ENCODE assay signal across 16 cellular contexts in the genomic region with DNA sequence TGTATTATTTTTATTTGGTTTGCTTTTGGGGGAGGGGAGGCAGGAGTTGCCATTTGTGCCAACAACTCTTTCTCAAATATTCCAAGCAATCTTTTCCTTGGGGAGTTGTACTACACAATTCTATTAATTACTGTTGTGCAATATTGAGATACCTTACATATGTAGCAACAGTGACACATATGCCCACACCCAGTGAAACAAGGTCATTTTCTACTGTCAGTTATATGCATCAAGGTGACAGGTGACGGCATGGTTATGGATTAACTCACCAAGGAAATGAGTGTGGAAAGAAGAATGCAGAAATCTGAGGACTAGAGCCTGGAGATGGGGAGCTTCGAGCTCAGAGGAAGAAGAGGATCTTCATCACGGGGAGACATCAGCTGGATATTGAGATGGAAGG. TPM values are rescaled to one million over a fixed set of nuclear protein-coding genes. Genes with fewer than 3 reads are reported as not detected.
DNase-seq lines count a peak whose midpoint lies in the region; ATAC-seq, FAIRE-seq and TF ChIP-seq lines count a peak whose summit lies in the region.
"Had no signal": no experiment of that assay in that cellular context is flagged by ENCODE, and none has a peak within 500 bp of the region (broad histone marks: within the 10 kb centered on the region; RNA-seq: fewer than 3 reads in every experiment).

No MANE protein-coding gene starts in this region.

- CTCF ChIA-PET in endothelial cell of umbilical vein (lab: Charles Lee): interaction anchor here (1.0 to 4.2 kb wide), 12 partner anchors 10 to 110 kb away, joined by 3 to 21 read pairs (median 6); a partner anchor contains a TSS
- CTCF ChIA-PET in activated CD4-positive, alpha-beta T cell treated with anti-CD3 and anti-CD28 coated beads, Interleukin-2, amount 10 ng/mL, durations not matched to agents 7 days and 5 days (lab: Charles Lee): interaction anchor here (1.5 to 3.4 kb wide), 4 partner anchors 10 to 55 kb away, joined by 4 to 10 read pairs (median 5); no protein-coding TSS in a partner anchor

- no peak overlapping the region for H3K27ac ChIP-seq in endothelial cell of umbilical vein (ENCODE audit: insufficient read depth, low read depth, low read length)

- no peak for FAIRE-seq in endothelial cell of umbilical vein (lab: Jason Lieb, UNC)
- FAIRE-seq: astrocyte had no signal

- peak; percentile 11 for ATAC-seq in sciatic nerve

- DNase-seq in NCI-H2171 treated with DMSO at 0.1 percent for 48 hours (lab: John Stamatoyannopoulos, UW): peak; percentile 12
- DNase-seq in NCI-H2171 (lab: John Stamatoyannopoulos, UW): no peak
- peak; percentile 10 for DNase-seq in NCI-H2029 (lab: John Stamatoyannopoulos, UW)
- DNase-seq in endothelial cell of umbilical vein (ENCODE audit: low read depth, low spot score): no peak
- no peak for DNase-seq in sciatic nerve (ENCODE audit: low spot score)
- no peak for DNase-seq in NCI-H526 (lab: John Stamatoyannopoulos, UW)
- DNase-seq in activated CD4-positive, alpha-beta T cell treated with anti-CD3 and anti-CD28 coated beads, Interleukin-2, amount 10 ng/mL, durations not matched to agents 7 days and 5 days: no peak
- no peak for DNase-seq in activated CD4-positive, CD25-positive, alpha-beta regulatory T cell (lab: John Stamatoyannopoulos, UW)
- DNase-seq: ACHN, dorsolateral prefrontal cortex, GDM1 had no signal

- no peaks in the 10 kb centered on the region for H3K79me2 ChIP-seq in endothelial cell of umbilical vein (ENCODE audit: control insufficient read depth, insufficient read depth, low read length)

- no peaks in the 10 kb centered on the region for H3K9me3 Mint-ChIP-seq in activated CD4-positive, alpha-beta T cell treated with anti-CD3 and anti-CD28 coated beads, Interleukin-2, amount 10 ng/mL, durations not matched to agents 7 days and 5 days

- no peaks in the 10 kb centered on the region for H3K36me3 Mint-ChIP-seq in activated CD4-positive, alpha-beta T cell treated with anti-CD3 and anti-CD28 coated beads, Interleukin-2, amount 10 ng/mL, durations not matched to agents 7 days and 5 days (ENCODE audit: low read depth)

- no peak overlapping the region for H3K9ac ChIP-seq in endothelial cell of umbilical vein (replicated peaks; ENCODE audit: extremely low read depth, insufficient read depth, low read length)

- intact Hi-C loops in endothelial cell of umbilical vein (cut with micrococcal nuclease) (loop anchor here (1.0 to 2.0 kb wide), 2 partner anchors 12 to 15 kb away; no protein-coding TSS in a partner anchor), sciatic nerve (cut with DNase I) (no loop called here)

- no peak overlapping the region for H3K27ac Mint-ChIP-seq in activated CD4-positive, alpha-beta T cell treated with anti-CD3 and anti-CD28 coated beads, Interleukin-2, amount 10 ng/mL, durations not matched to agents 7 days and 5 days
- H3K27ac Mint-ChIP-seq: progenitor cell of endocrine pancreas had no signal

- H2AFZ ChIP-seq in endothelial cell of umbilical vein (ENCODE audit: low read depth, low read length): no peak overlapping the region

- no peaks in the 10 kb centered on the region for H4K20me1 ChIP-seq in endothelial cell of umbilical vein (replicated peaks; ENCODE audit: control insufficient read depth, extremely low read depth, insufficient read depth, low read length)

- no peak overlapping the region for H3K4me3 ChIP-seq in endothelial cell of umbilical vein (replicated peaks in 1 of 3; ENCODE audit: insufficient read depth in 1 of 3, low read depth in 1 of 3, low read length in 3 of 3)

- H3K36me3 ChIP-seq in endothelial cell of umbilical vein (ENCODE audit: control insufficient read depth in 2 of 2, extremely low read depth in 1 of 2, insufficient read depth in 2 of 2, low read length in 2 of 2): no peaks in the 10 kb centered on the region

- H3K9me3 ChIP-seq in endothelial cell of umbilical vein (replicated peaks; ENCODE audit: control insufficient read depth, insufficient read depth, low read length): no peaks in the 10 kb centered on the region

- H3K4me3 Mint-ChIP-seq in activated CD4-positive, alpha-beta T cell treated with anti-CD3 and anti-CD28 coated beads, Interleukin-2, amount 10 ng/mL, durations not matched to agents 7 days and 5 days: no peak overlapping the region

- POLR2A ChIA-PET in endothelial cell of umbilical vein (lab: Charles Lee): interaction anchor here (2.0 kb wide), 1 partner anchor 11 kb away, joined by 4 read pairs; no protein-coding TSS in a partner anchor
- POLR2A ChIA-PET in activated CD4-positive, alpha-beta T cell treated with anti-CD3 and anti-CD28 coated beads, Interleukin-2, amount 10 ng/mL, durations not matched to agents 7 days and 5 days (lab: Charles Lee): no interaction called here

- H3K4me2 ChIP-seq in endothelial cell of umbilical vein (ENCODE audit: insufficient read depth, low read length): peak overlapping the region; percentile 78

- no peak for TF ChIP-seq CTCF in endothelial cell of umbilical vein (IDR thresholded peaks at IDR 0.05; ENCODE audit: extremely low read depth in 1 of 2, insufficient read depth in 1 of 2, low read depth in 1 of 2, low read length in 2 of 2)

- no TSS peak for BruUV-seq in endothelial cell of umbilical vein (replicated peaks; lab: Mats Ljungman, UMichigan)

- no peaks in the 10 kb centered on the region for H3K27me3 Mint-ChIP-seq in activated CD4-positive, alpha-beta T cell treated with anti-CD3 and anti-CD28 coated beads, Interleukin-2, amount 10 ng/mL, durations not matched to agents 7 days and 5 days
- H3K27me3 Mint-ChIP-seq: progenitor cell of endocrine pancreas had no signal

- TF ChIP-seq POLR2A in endothelial cell of umbilical vein (IDR thresholded peaks at IDR 0.05; ENCODE audit: low read depth, low read length): no peak

- dilution Hi-C loops in endothelial cell of umbilical vein (cut with MboI; ENCODE audit: extremely low pct_ligation_motif_present, low sequenced_read_pairs): no loop called here

- peaks cover 36% of the 10 kb centered on the region for H3K4me1 ChIP-seq in endothelial cell of umbilical vein (ENCODE audit: control insufficient read depth, extremely low read depth, insufficient read depth, low read length)

- H3K27me3 ChIP-seq in endothelial cell of umbilical vein (ENCODE audit: control insufficient read depth in 2 of 2, insufficient read depth in 2 of 2, low read length in 2 of 2): no peaks in the 10 kb centered on the region
- H3K27me3 ChIP-seq: dorsolateral prefrontal cortex had no signal

- H3K9me1 ChIP-seq in endothelial cell of umbilical vein (replicated peaks; ENCODE audit: control insufficient read depth, extremely low read depth, insufficient read depth, low read length): no peaks in the 10 kb centered on the region

- H3K4me1 Mint-ChIP-seq in activated CD4-positive, alpha-beta T cell treated with anti-CD3 and anti-CD28 coated beads, Interleukin-2, amount 10 ng/mL, durations not matched to agents 7 days and 5 days: peaks cover 3% of the 10 kb centered on the region

RNA-seq across cellular contexts. Expression of a gene that starts 17.9 kb away (rescaled TPM):
- total RNA-seq in endothelial cell of umbilical vein: 18.8 and 25.6 TPM in 2 replicates
- 23.5 and 29.0 TPM in 2 replicates for polyA plus RNA-seq in endothelial cell of umbilical vein
- 27.7 and 40.2 TPM in 2 replicates for polyA plus RNA-seq in endothelial cell of umbilical vein (2011; cell fraction: cytosol; rRNA removed)
- polyA plus RNA-seq in endothelial cell of umbilical vein (2011; cell fraction: nucleus; rRNA removed): 9.9 and 11.8 TPM in 2 replicates
- 10.2 and 29.9 TPM in 2 replicates for polyA plus RNA-seq in endothelial cell of umbilical vein (2012)
- 7.9 and 10.8 TPM in 2 replicates for polyA minus RNA-seq in endothelial cell of umbilical vein
- polyA minus RNA-seq in endothelial cell of umbilical vein (2011; cell fraction: cytosol; rRNA and poly(A)+ RNA removed): not detected
- 1.5 and 2.1 TPM in 2 replicates for polyA minus RNA-seq in endothelial cell of umbilical vein (2011; cell fraction: nucleus; rRNA and poly(A)+ RNA removed)
- total RNA-seq in sciatic nerve: not detected
- not detected for total RNA-seq in activated CD4-positive, alpha-beta T cell treated with anti-CD3 and anti-CD28 coated beads, Interleukin-2, amount 10 ng/mL, durations not matched to agents 7 days and 5 days
- total RNA-seq: astrocyte, fibroblast of lung, LHCN-M2, myocyte, progenitor cell of endocrine pancreas had no signal
- polyA plus RNA-seq: fibroblast of lung had no signal

RNA-seq across cellular contexts. Expression of a gene that starts 19.4 kb away (rescaled TPM):
- 25.6 and 28.7 TPM in 2 replicates for total RNA-seq in endothelial cell of umbilical vein
- polyA plus RNA-seq in endothelial cell of umbilical vein: 14.4 and 16.4 TPM in 2 replicates
- 24.6 and 25.9 TPM in 2 replicates for polyA plus RNA-seq in endothelial cell of umbilical vein (2011; cell fraction: cytosol; rRNA removed)
- polyA plus RNA-seq in endothelial cell of umbilical vein (2011; cell fraction: nucleus; rRNA removed): 113 and 131 TPM in 2 replicates
- 32.5 and 38.4 TPM in 2 replicates for polyA plus RNA-seq in endothelial cell of umbilical vein (2012)
- polyA minus RNA-seq in endothelial cell of umbilical vein: 8.4 and 14.5 TPM in 2 replicates
- polyA minus RNA-seq in endothelial cell of umbilical vein (2011; cell fraction: cytosol; rRNA and poly(A)+ RNA removed): 0.51 TPM
- 5.2 and 9.5 TPM in 2 replicates for polyA minus RNA-seq in endothelial cell of umbilical vein (2011; cell fraction: nucleus; rRNA and poly(A)+ RNA removed)
- total RNA-seq in sciatic nerve: 41.8 TPM
- 10 to 100 TPM in 1 of 2 experiments, 1 to 10 TPM in 1; 8.7 to 11.7 TPM for total RNA-seq in activated CD4-positive, alpha-beta T cell treated with anti-CD3 and anti-CD28 coated beads, Interleukin-2, amount 10 ng/mL, durations not matched to agents 7 days and 5 days

RNA-seq across cellular contexts. Expression of a gene that starts 22.9 kb away (rescaled TPM):
- 23.3 and 29.0 TPM in 2 replicates for total RNA-seq in endothelial cell of umbilical vein
- polyA plus RNA-seq in endothelial cell of umbilical vein: 12.7 and 15.0 TPM in 2 replicates
- 14.6 and 14.8 TPM in 2 replicates for polyA plus RNA-seq in endothelial cell of umbilical vein (2011; cell fraction: cytosol; rRNA removed)
- 27.3 and 27.5 TPM in 2 replicates for polyA plus RNA-seq in endothelial cell of umbilical vein (2011; cell fraction: nucleus; rRNA removed)
- polyA plus RNA-seq in endothelial cell of umbilical vein (2012): 18.4 and 19.7 TPM in 2 replicates
- 26.0 and 31.2 TPM in 2 replicates for polyA minus RNA-seq in endothelial cell of umbilical vein
- polyA minus RNA-seq in endothelial cell of umbilical vein (2011; cell fraction: cytosol; rRNA and poly(A)+ RNA removed): 11.1 TPM
- 13.8 and 14.8 TPM in 2 replicates for polyA minus RNA-seq in endothelial cell of umbilical vein (2011; cell fraction: nucleus; rRNA and poly(A)+ RNA removed)
- total RNA-seq in sciatic nerve: 28.9 TPM
- total RNA-seq in activated CD4-positive, alpha-beta T cell treated with anti-CD3 and anti-CD28 coated beads, Interleukin-2, amount 10 ng/mL, durations not matched to agents 7 days and 5 days: 10 to 100 TPM; 24.7 to 28.4 TPM

RNA-seq across cellular contexts. Expression of a gene that starts 22.9 kb away (rescaled TPM):
- total RNA-seq in endothelial cell of umbilical vein (158 and 196 TPM in 2 replicates), sciatic nerve (67.5 TPM)
- polyA plus RNA-seq in endothelial cell of umbilical vein: 99.9 and 110 TPM in 2 replicates
- polyA plus RNA-seq in endothelial cell of umbilical vein (2011; cell fraction: cytosol; rRNA removed): 57.3 and 62.9 TPM in 2 replicates
- 939 and 994 TPM in 2 replicates for polyA plus RNA-seq in endothelial cell of umbilical vein (2011; cell fraction: nucleus; rRNA removed)
- polyA plus RNA-seq in endothelial cell of umbilical vein (2012): 58.1 and 93.8 TPM in 2 replicates
- polyA minus RNA-seq in endothelial cell of umbilical vein: 156 and 170 TPM in 2 replicates
- 13.1 TPM for polyA minus RNA-seq in endothelial cell of umbilical vein (2011; cell fraction: cytosol; rRNA and poly(A)+ RNA removed)
- polyA minus RNA-seq in endothelial cell of umbilical vein (2011; cell fraction: nucleus; rRNA and poly(A)+ RNA removed): 228 TPM in 2 replicates
- total RNA-seq in activated CD4-positive, alpha-beta T cell treated with anti-CD3 and anti-CD28 coated beads, Interleukin-2, amount 10 ng/mL, durations not matched to agents 7 days and 5 days: 10 to 100 TPM; 42.8 to 44.1 TPM

RNA-seq across cellular contexts. Expression of a gene that starts 39.5 kb away (rescaled TPM):
- total RNA-seq in endothelial cell of umbilical vein (36.4 and 39.8 TPM in 2 replicates), sciatic nerve (28.8 TPM)
- 45.9 and 52.1 TPM in 2 replicates for polyA plus RNA-seq in endothelial cell of umbilical vein
- polyA plus RNA-seq in endothelial cell of umbilical vein (2011; cell fraction: cytosol; rRNA removed): 32.2 and 36.2 TPM in 2 replicates
- 20.0 and 24.0 TPM in 2 replicates for polyA plus RNA-seq in endothelial cell of umbilical vein (2011; cell fraction: nucleus; rRNA removed)
- 45.9 and 48.2 TPM in 2 replicates for polyA plus RNA-seq in endothelial cell of umbilical vein (2012)
- polyA minus RNA-seq in endothelial cell of umbilical vein: 18.5 and 19.4 TPM in 2 replicates
- 13.6 TPM for polyA minus RNA-seq in endothelial cell of umbilical vein (2011; cell fraction: cytosol; rRNA and poly(A)+ RNA removed)
- 7.0 and 9.1 TPM in 2 replicates for polyA minus RNA-seq in endothelial cell of umbilical vein (2011; cell fraction: nucleus; rRNA and poly(A)+ RNA removed)
- total RNA-seq in activated CD4-positive, alpha-beta T cell treated with anti-CD3 and anti-CD28 coated beads, Interleukin-2, amount 10 ng/mL, durations not matched to agents 7 days and 5 days: 10 to 100 TPM; 18.1 to 18.3 TPM

Comparison
In these comparisons a context has a peak if more than half of its experiments do, and no peak if none do; other contexts are left out.
1. DNase-seq: peak in NCI-H2171 treated with DMSO at 0.1 percent for 48 hours (single experiment) and NCI-H2029 (single experiment); none in NCI-H2171 (single experiment), endothelial cell of umbilical vein (single experiment), sciatic nerve (single experiment), NCI-H526 (0 of 2), activated CD4-positive, alpha-beta T cell treated with anti-CD3 and anti-CD28 coated beads, Interleukin-2, amount 10 ng/mL, durations not matched to agents 7 days and 5 days (single experiment) and activated CD4-positive, CD25-positive, alpha-beta regulatory T cell (0 of 4).
2. RNA of a gene that starts 17.9 kb away (total RNA-seq): 18.8 to 25.6 TPM in endothelial cell of umbilical vein; not detected in sciatic nerve (single experiment) and not detected in activated CD4-positive, alpha-beta T cell treated with anti-CD3 and anti-CD28 coated beads, Interleukin-2, amount 10 ng/mL, durations not matched to agents 7 days and 5 days; every median in the first group is over 10 times any median in the second.